ENCODE assay signal across 8 cellular contexts in the genomic region with DNA sequence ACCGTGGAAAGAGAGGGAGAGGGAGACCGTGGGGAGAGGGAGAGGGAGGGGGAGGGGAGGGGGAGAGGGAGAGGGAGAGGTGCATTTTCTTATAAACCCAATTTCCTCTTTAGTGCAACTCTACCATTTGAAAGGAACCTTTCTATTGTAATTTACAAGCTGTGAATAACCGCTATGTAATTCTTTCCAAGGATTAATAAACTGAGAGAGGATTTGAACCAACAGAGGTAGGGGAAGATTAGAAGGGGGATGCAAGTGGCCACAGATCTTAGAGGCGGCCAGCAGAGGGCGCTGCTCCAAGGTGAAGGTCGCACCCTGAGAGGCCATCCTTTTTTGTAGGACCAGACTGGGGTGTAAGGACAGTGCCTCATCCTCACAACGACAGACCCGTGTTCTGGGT. TPM values are rescaled to one million over a fixed set of nuclear protein-coding genes. Genes with fewer than 3 reads are reported as not detected.
A peak's percentile ranks its signal among the peaks of the same experiment; 100 is the strongest.
DNase-seq lines count a peak whose midpoint lies in the region; FAIRE-seq and TF ChIP-seq lines count a peak whose summit lies in the region.
"Not testable (repeated sequence)": the region's sequence is repeated elsewhere in the genome, so short reads cannot be mapped to it uniquely, and the experiment has no call there.

No MANE protein-coding gene starts in this region.

- peak; percentile 70 for TF ChIP-seq CTCF in GM10248 (IDR thresholded peaks at IDR 0.05; ENCODE audit: control extremely low read depth, extremely low read depth, low read depth, missing control alignments)
- TF ChIP-seq CTCF in kidney (IDR thresholded peaks at IDR 0.05; ENCODE audit: borderline replicate concordance, extremely low read depth, insufficient read depth) = peak; percentile 74
- peak in 2 of 3 experiments; percentile 14 to 27 for TF ChIP-seq CTCF in vagina (IDR thresholded peaks at IDR 0.05)

- intact Hi-C loops in kidney (cut with DNase I); vagina (cut with DNase I): not testable (repeated sequence)

- FAIRE-seq in kidney (lab: Jason Lieb, UNC) = not testable (repeated sequence)

- not testable (repeated sequence) for H3K27me3 ChIP-seq in vagina

- peak; percentile 79 for DNase-seq in GM10248 (ENCODE audit: extremely low spot score)
- DNase-seq in LoVo (ENCODE audit: low spot score) = peak; percentile 72
- peak; percentile 90 for DNase-seq in SHP77 treated with DMSO at 0.1 percent for 48 hours (lab: John Stamatoyannopoulos, UW)
- peak; percentile 62 for DNase-seq in activated CD8-positive, alpha-beta memory T cell treated with anti-CD3 and anti-CD28 coated beads, Interleukin-2, amount 50 U/mL, for 24 hours (ENCODE audit: extremely low read depth)
- peak; percentile 54 for DNase-seq in dedifferentiated amniotic fluid mesenchymal stem cell (ENCODE audit: extremely low spot score)
- not testable (repeated sequence) for DNase-seq in kidney; vagina (ENCODE audit: extremely low spot score in 2 of 2)
- peak; percentile 79 for DNase-seq in stimulated activated CD4-positive, alpha-beta T cell treated with anti-CD3 and anti-CD28 coated beads, Interleukin-12 subunit alpha, Interleukin-12 subunit beta, amount 100 ng/mL, for 4 hours

- CTCF ChIA-PET in GM10248 (lab: Yijun Ruan, JAX) = not testable (repeated sequence)

- POLR2A ChIA-PET in GM10248 (lab: Yijun Ruan, JAX) = not testable (repeated sequence)

- not testable (repeated sequence) for H3K36me3 ChIP-seq in kidney (ENCODE audit: control insufficient read depth in 1 of 2, insufficient read depth in 2 of 2, low read length in 2 of 2); vagina

- not testable (repeated sequence) for H3K4me3 ChIP-seq in kidney (ENCODE audit: low read length in 2 of 2); vagina

- not testable (repeated sequence) for H3K9ac ChIP-seq in kidney (ENCODE audit: low read length in 2 of 2)

- not testable (repeated sequence) for H3K27ac ChIP-seq in kidney (ENCODE audit: low read depth in 2 of 2, low read length in 2 of 2); vagina

- TF ChIP-seq POLR2A in vagina (IDR thresholded peaks at IDR 0.05) = not testable (repeated sequence)

- not testable (repeated sequence) for H3K4me1 ChIP-seq in kidney (ENCODE audit: control insufficient read depth in 1 of 2, insufficient read depth in 1 of 2, low read depth in 1 of 2, low read length in 2 of 2); vagina

- not testable (repeated sequence) for H3K9me3 ChIP-seq in kidney (ENCODE audit: control insufficient read depth in 1 of 2, low read length in 2 of 2); vagina

RNA-seq across cellular contexts. Expression of a gene that starts 41.2 kb away (rescaled TPM):
- total RNA-seq in kidney = 3.1 TPM
- polyA plus RNA-seq in kidney (ENCODE audit: insufficient read depth, low read depth, low replicate concordance) = 0.52 TPM
- 3.4 TPM for total RNA-seq in vagina

Comparison
In these comparisons a context has a peak if more than half of its experiments do, and no peak if none do; other contexts are left out.
1. CTCF ChIP-seq: peak in every context shown above with its lines; median percentile 74 in kidney; 70 in GM10248; 20 in vagina.